7 cellular contexts compared by ENCODE assay signal in the genomic region with DNA sequence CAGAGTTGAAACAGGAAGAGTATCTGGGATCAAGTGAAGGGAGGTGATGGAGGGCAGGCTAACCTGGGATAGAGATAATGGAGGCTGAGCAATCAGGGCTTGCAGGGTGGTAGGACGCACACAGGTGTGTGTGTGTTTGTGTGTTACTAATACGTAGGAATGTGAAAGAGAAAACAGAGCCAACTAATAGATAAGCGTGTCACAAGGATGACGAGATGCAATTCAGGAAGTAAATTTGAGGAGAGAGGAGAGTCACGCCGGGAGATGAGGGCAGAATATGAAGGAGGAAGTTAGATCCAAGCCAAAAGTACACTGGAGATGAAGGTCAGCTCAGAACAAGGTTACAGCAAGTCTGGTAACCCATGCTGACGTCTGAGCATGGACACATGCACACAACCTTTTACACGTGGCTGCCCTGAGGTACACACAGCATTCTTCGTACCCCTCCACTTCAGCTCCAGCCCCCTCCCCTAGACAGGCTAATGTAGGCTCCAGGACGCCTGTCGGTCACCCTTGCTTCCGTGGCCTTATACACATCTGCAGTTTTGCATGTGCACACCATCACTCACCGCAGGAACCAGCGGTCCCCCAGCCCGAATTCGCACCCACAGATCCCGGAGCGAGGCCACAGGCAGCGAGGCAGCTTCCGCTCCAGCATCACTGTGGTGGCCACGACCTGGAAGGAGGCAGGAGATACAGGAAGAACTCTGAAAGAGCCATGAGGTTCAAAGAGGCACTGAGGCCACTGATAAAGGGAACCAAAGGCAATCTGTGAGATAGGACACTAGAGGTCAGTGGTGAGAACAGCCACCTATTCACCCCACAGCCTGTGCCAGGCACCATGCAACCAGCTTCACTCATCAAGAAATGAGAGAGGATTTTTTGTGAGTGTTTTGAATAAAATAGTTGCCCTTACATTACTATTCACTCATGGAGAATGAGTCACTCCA. TPM values are rescaled to one million over a fixed set of nuclear protein-coding genes. Genes with fewer than 3 reads are reported as not detected.
DNase-seq lines count a peak whose midpoint lies in the region; ATAC-seq and TF ChIP-seq lines count a peak whose summit lies in the region.
"Had no signal": no experiment of that assay in that cellular context is flagged by ENCODE, and none has a peak within 500 bp of the region (broad histone marks: within the 10 kb centered on the region; RNA-seq: fewer than 3 reads in every experiment).

No MANE protein-coding gene starts in this region.

- H3K79me2 ChIP-seq in HCT116 (ENCODE audit: insufficient read depth, low read length) (no peaks in the 10 kb centered on the region), osteoblast (ENCODE audit: insufficient read depth, low read length) (no peaks in the 10 kb centered on the region)

- CTCF ChIA-PET in HCT116 (lab: Charles Lee): interaction anchor here (0.9 to 2.1 kb wide), 13 partner anchors 9 to 306 kb away, joined by 3 to 13 read pairs (median 5); a partner anchor contains a TSS

- DNase-seq in HCT116 (ENCODE audit: low read depth, low spot score) (peak; percentile 18), WERI-Rb-1 (peak; percentile 23), osteoblast (ENCODE audit: insufficient read length, low spot score, missing footprints) (no peak), hepatic stellate cell (ENCODE audit: low spot score) (no peak), H4 (ENCODE audit: low spot score) (no peak)

- POLR2A ChIA-PET in HCT116 (lab: Charles Lee): interaction anchor here (0.6 to 0.9 kb wide), 2 partner anchors 17 to 384 kb away, joined by 3 read pairs; no protein-coding TSS in a partner anchor

- RAD21 ChIA-PET in HCT116 (lab: Charles Lee; ENCODE audit: low non-redundant PET in 1 of 2, low total read pairs in 2 of 2, uncharacterized antibody in 2 of 2, unreplicated experiment in 2 of 2): interaction anchor here in 1 of 2 experiments (1.2 kb wide), 1 partner anchor 52 kb away, joined by 5 read pairs; no protein-coding TSS in a partner anchor

- H3K27ac ChIP-seq in HCT116 (ENCODE audit: low read depth, low read length) (no peak overlapping the region), WERI-Rb-1 (no peak overlapping the region), osteoblast (ENCODE audit: low read depth, low read length) (no peak overlapping the region)

- H3K9ac ChIP-seq in HCT116 (ENCODE audit: low read length): no peak overlapping the region

- no TSS peak for BruUV-seq in HCT116 (replicated peaks; lab: Mats Ljungman, UMichigan)

- TF ChIP-seq CTCF in HCT116 (IDR thresholded peaks at IDR 0.05 in 2 of 3, conservative IDR thresholded peaks at IDR 0.05 in 1 of 3; ENCODE audit: borderline replicate concordance in 1 of 3, insufficient read depth in 1 of 3, low read depth in 2 of 3, low read length in 2 of 3) (peak; percentile 43 to 69 (median 49); a peak in 5 of 6 replicates), WERI-Rb-1 (IDR thresholded peaks at IDR 0.05; ENCODE audit: low read depth, low read length) (peak; percentile 82), osteoblast (IDR thresholded peaks at IDR 0.05; ENCODE audit: extremely low read depth, low read depth, low read length) (peak; percentile 25)

- no peaks in the 10 kb centered on the region for H4K20me1 ChIP-seq in HCT116 (ENCODE audit: insufficient read depth)
- H4K20me1 ChIP-seq in osteoblast (ENCODE audit: insufficient read depth, low read length): no peaks in the 10 kb centered on the region

- H3K4me1 ChIP-seq in HCT116 (ENCODE audit: control insufficient read depth in 1 of 2, insufficient read depth in 2 of 2, low read length in 2 of 2) (no peaks in the 10 kb centered on the region), osteoblast (ENCODE audit: insufficient read depth, low read length) (no peaks in the 10 kb centered on the region)

- TF ChIP-seq POLR2A in HCT116 (IDR thresholded peaks at IDR 0.05; ENCODE audit: borderline replicate concordance, extremely low read depth, insufficient read depth, insufficient read length): no peak

- TF ChIP-seq RAD21 in HCT116 (IDR thresholded peaks at IDR 0.05; ENCODE audit: low read depth): peak; percentile 40

- peak; percentile 96 for ATAC-seq in HCT116
- ATAC-seq in HG03045 (IDR thresholded peaks at IDR 0.05; ENCODE audit: unreplicated experiment): no peak

- H3K27me3 ChIP-seq in HCT116 (ENCODE audit: insufficient read depth, low read length): peaks cover 7% of the 10 kb centered on the region; the same call in 1 of the 2 replicates
- no peaks in the 10 kb centered on the region for H3K27me3 ChIP-seq in WERI-Rb-1 (ENCODE audit: insufficient read depth, low read depth, severe bottlenecking)
- H3K27me3 ChIP-seq in osteoblast (ENCODE audit: insufficient read depth, low read length): no peaks in the 10 kb centered on the region

- intact Hi-C loops in HCT116 (cut with micrococcal nuclease): no loop called here

- H3K4me2 ChIP-seq in HCT116 (ENCODE audit: low read length) (no peak overlapping the region), osteoblast (ENCODE audit: insufficient read depth, low read length) (no peak overlapping the region)

- no peaks in the 10 kb centered on the region for H3K36me3 ChIP-seq in HCT116 (ENCODE audit: control insufficient read depth in 1 of 2, insufficient read depth in 2 of 2, low read length in 2 of 2)
- no peaks in the 10 kb centered on the region for H3K36me3 ChIP-seq in WERI-Rb-1
- no peaks in the 10 kb centered on the region for H3K36me3 ChIP-seq in osteoblast (ENCODE audit: insufficient read depth, low read length)

- H3K9me2 ChIP-seq in HCT116 (ENCODE audit: insufficient read depth): no peaks in the 10 kb centered on the region

- no peak overlapping the region for H2AFZ ChIP-seq in HCT116 (ENCODE audit: low read depth, low read length, poor library complexity, severe bottlenecking)
- H2AFZ ChIP-seq in osteoblast (ENCODE audit: low read length): no peak overlapping the region

- H3K4me3 ChIP-seq in HCT116 (replicated peaks in 1 of 2; ENCODE audit: low read depth in 1 of 2, low read length in 2 of 2): no peak overlapping the region
- no peak overlapping the region for H3K4me3 ChIP-seq in WERI-Rb-1 (ENCODE audit: low read depth, low read length)
- no peak overlapping the region for H3K4me3 ChIP-seq in osteoblast (ENCODE audit: insufficient read depth, low read length)

- H3K9me3 ChIP-seq in HCT116 (ENCODE audit: control insufficient read depth in 1 of 2, insufficient read depth in 1 of 2, low read depth in 1 of 2, low read length in 2 of 2) (no peaks in the 10 kb centered on the region), WERI-Rb-1 (ENCODE audit: severe bottlenecking) (peaks cover 9% of the 10 kb centered on the region), osteoblast (ENCODE audit: low read depth, low read length) (no peaks in the 10 kb centered on the region)

TF ChIP-seq in HCT116, 20 proteins besides CTCF, POLR2A, EP300 and RAD21 (continues in another document):
- no peak for TF ChIP-seq TCF7L2 (IDR thresholded peaks at IDR 0.05; ENCODE audit: borderline replicate concordance, extremely low read depth, insufficient read depth, insufficient read length)
- no peak for TF ChIP-seq CBX3 (IDR thresholded peaks at IDR 0.05; ENCODE audit: low read depth)
- TF ChIP-seq CEBPB (IDR thresholded peaks at IDR 0.05; ENCODE audit: low read depth): no peak
- no peak for TF ChIP-seq ZNF274 (IDR thresholded peaks at IDR 0.05; ENCODE audit: low read depth, low read length)
- TF ChIP-seq ZFX (IDR thresholded peaks at IDR 0.05): no peak
- no peak for TF ChIP-seq SRF (IDR thresholded peaks at IDR 0.05; ENCODE audit: low read depth)
- TF ChIP-seq, protein P1, sequence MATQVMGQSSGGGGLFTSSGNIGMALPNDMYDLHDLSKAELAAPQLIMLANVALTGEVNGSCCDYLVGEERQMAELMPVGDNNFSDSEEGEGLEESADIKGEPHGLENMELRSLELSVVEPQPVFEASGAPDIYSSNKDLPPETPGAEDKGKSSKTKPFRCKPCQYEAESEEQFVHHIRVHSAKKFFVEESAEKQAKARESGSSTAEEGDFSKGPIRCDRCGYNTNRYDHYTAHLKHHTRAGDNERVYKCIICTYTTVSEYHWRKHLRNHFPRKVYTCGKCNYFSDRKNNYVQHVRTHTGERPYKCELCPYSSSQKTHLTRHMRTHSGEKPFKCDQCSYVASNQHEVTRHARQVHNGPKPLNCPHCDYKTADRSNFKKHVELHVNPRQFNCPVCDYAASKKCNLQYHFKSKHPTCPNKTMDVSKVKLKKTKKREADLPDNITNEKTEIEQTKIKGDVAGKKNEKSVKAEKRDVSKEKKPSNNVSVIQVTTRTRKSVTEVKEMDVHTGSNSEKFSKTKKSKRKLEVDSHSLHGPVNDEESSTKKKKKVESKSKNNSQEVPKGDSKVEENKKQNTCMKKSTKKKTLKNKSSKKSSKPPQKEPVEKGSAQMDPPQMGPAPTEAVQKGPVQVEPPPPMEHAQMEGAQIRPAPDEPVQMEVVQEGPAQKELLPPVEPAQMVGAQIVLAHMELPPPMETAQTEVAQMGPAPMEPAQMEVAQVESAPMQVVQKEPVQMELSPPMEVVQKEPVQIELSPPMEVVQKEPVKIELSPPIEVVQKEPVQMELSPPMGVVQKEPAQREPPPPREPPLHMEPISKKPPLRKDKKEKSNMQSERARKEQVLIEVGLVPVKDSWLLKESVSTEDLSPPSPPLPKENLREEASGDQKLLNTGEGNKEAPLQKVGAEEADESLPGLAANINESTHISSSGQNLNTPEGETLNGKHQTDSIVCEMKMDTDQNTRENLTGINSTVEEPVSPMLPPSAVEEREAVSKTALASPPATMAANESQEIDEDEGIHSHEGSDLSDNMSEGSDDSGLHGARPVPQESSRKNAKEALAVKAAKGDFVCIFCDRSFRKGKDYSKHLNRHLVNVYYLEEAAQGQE (IDR thresholded peaks at IDR 0.05; ENCODE audit: low read depth): no peak
- no peak for TF ChIP-seq SP1 (IDR thresholded peaks at IDR 0.05; ENCODE audit: low read depth)

RNA-seq across cellular contexts. Expression of a gene that starts 23.7 kb away (rescaled TPM):
- total RNA-seq in HCT116 (2021; ENCODE audit: unreplicated experiment): 1.7 TPM
- 3.8 and 4.2 TPM in 2 replicates for polyA plus RNA-seq in HCT116 (2012)
- not detected in 2 replicates for total RNA-seq in osteoblast
- not detected in 2 replicates for total RNA-seq in H4 (2014; rRNA removed; shearing (Covaris generic))

RNA-seq across cellular contexts. Expression of a gene that starts 24.4 kb away (rescaled TPM):
- total RNA-seq in HCT116 (2021; ENCODE audit: unreplicated experiment): not detected
- not detected in 2 replicates for polyA plus RNA-seq in HCT116 (2012)
- not detected in 2 replicates for total RNA-seq in osteoblast
- total RNA-seq in H4 (2014; rRNA removed; shearing (Covaris generic)): not detected in 2 replicates

RNA-seq across cellular contexts. Expression of a gene that starts 30.1 kb away (rescaled TPM):
- not detected for total RNA-seq in HCT116 (2021; ENCODE audit: unreplicated experiment)
- polyA plus RNA-seq in HCT116 (2012): not detected in 2 replicates
- total RNA-seq in osteoblast: not detected in 2 replicates
- not detected in 2 replicates for total RNA-seq in H4 (2014; rRNA removed; shearing (Covaris generic))
- total RNA-seq: cerebellum had no signal

RNA-seq across cellular contexts. Expression of a gene that starts 53.0 kb away (rescaled TPM):
- total RNA-seq in HCT116 (2021; ENCODE audit: unreplicated experiment) (0.91 TPM), osteoblast (not detected in 2 replicates)
- polyA plus RNA-seq in HCT116 (2012): 0.10 and 0.21 TPM in 2 replicates
- 0.21 TPM in 1 of 2 replicates, not detected in the other for total RNA-seq in H4 (2014; rRNA removed; shearing (Covaris generic))

RNA-seq across cellular contexts. Expression of a gene that starts 54.3 kb away (rescaled TPM):
- 12.6 TPM for total RNA-seq in HCT116 (2021; ENCODE audit: unreplicated experiment)
- polyA plus RNA-seq in HCT116 (2012): 9.2 and 9.3 TPM in 2 replicates
- total RNA-seq in osteoblast: 2.4 and 4.0 TPM in 2 replicates
- total RNA-seq in H4 (2014; rRNA removed; shearing (Covaris generic)): 0.35 and 1.7 TPM in 2 replicates

Comparison
In these comparisons a context has a peak if more than half of its experiments do, and no peak if none do; other contexts are left out.
1. DNase-seq: peak in HCT116 (single experiment) and WERI-Rb-1 (single experiment); none in osteoblast (single experiment), hepatic stellate cell (single experiment) and H4 (single experiment).
2. CTCF ChIP-seq: peak in every context shown above with its lines; median percentile 82 in WERI-Rb-1; 49 in HCT116; 25 in osteoblast.